In genomic region chr2:38375711-38376345, GRCh38 we compare ENCODE assay signal across 8 cellular contexts. TPM values are rescaled to one million over a fixed set of nuclear protein-coding genes. Genes with fewer than 3 reads are reported as not detected.
A peak's percentile ranks its signal among the peaks of the same experiment; 100 is the strongest.
DNase-seq lines count a peak whose midpoint lies in the region; ATAC-seq and TF ChIP-seq lines count a peak whose summit lies in the region.

No MANE protein-coding gene starts in this region.

- H3K27me3 ChIP-seq in BLaER1 = no peaks in the 10 kb centered on the region
- no peaks in the 10 kb centered on the region for H3K27me3 ChIP-seq in HCT116 (ENCODE audit: insufficient read depth, low read length)

- RAD21 ChIA-PET in HCT116 (lab: Charles Lee; ENCODE audit: low non-redundant PET in 1 of 2, low total read pairs in 2 of 2, uncharacterized antibody in 2 of 2, unreplicated experiment in 2 of 2) = interaction anchor here (1.0 to 1.5 kb wide), 2 partner anchors 18 to 90 kb away, joined by 3 read pairs; no protein-coding TSS in a partner anchor

- intact Hi-C loops in HCT116 (cut with micrococcal nuclease) = no loop called here
- intact Hi-C loops in activated T-helper 1 cell treated with anti-CD3 and anti-CD28 coated beads, Interleukin-12 subunit alpha, Interleukin-12 subunit beta, Interleukin-2, Interleukin-4 antibody, amounts not matched to agents 30 ng/mL and 10 ng/mL and 1 ng/mL, durations not matched to agents 14 hours and 24 hours and 36 hours (cut with micrococcal nuclease) = loop anchor here (2.0 to 10.0 kb wide), 6 partner anchors 19 to 1141 kb away; partner anchors contain the start of genes CEBPZ, CYP1B1, DHX57 and MORN2
- intact Hi-C loops in left cardiac atrium (cut with DNase I) = no loop called here

- H3K36me3 ChIP-seq in BLaER1 (peaks cover 4% of the 10 kb centered on the region; the same call in 1 of the 2 replicates), HCT116 (ENCODE audit: control insufficient read depth in 1 of 2, insufficient read depth in 2 of 2, low read length in 2 of 2) (no peaks in the 10 kb centered on the region)

- H3K27me3 Mint-ChIP-seq in activated T-helper 1 cell treated with anti-CD3 and anti-CD28 coated beads, Interleukin-12 subunit alpha, Interleukin-12 subunit beta, Interleukin-2, Interleukin-4 antibody, amounts not matched to agents 30 ng/mL and 10 ng/mL and 1 ng/mL, durations not matched to agents 14 hours and 24 hours and 36 hours (ENCODE audit: insufficient read depth) = peaks cover 10% of the 10 kb centered on the region

- no peaks in the 10 kb centered on the region for H3K9me3 Mint-ChIP-seq in activated T-helper 1 cell treated with anti-CD3 and anti-CD28 coated beads, Interleukin-12 subunit alpha, Interleukin-12 subunit beta, Interleukin-2, Interleukin-4 antibody, amounts not matched to agents 30 ng/mL and 10 ng/mL and 1 ng/mL, durations not matched to agents 14 hours and 24 hours and 36 hours

- no TSS peak for BruUV-seq in HCT116 (replicated peaks; lab: Mats Ljungman, UMichigan)

- peaks cover 58% of the 10 kb centered on the region for H3K79me2 ChIP-seq in HCT116 (ENCODE audit: insufficient read depth, low read length)

- peak overlapping the region; percentile 85 for H3K4me2 ChIP-seq in BLaER1
- H3K4me2 ChIP-seq in HCT116 (ENCODE audit: low read length) = peak overlapping the region; percentile 97

- no peaks in the 10 kb centered on the region for H3K9me2 ChIP-seq in HCT116 (ENCODE audit: insufficient read depth)

- CTCF ChIA-PET in HCT116 (lab: Charles Lee) = interaction anchor here (0.9 to 1.6 kb wide), 6 partner anchors 9 to 132 kb away, joined by 4 to 7 read pairs (median 4); no protein-coding TSS in a partner anchor

- H3K27ac ChIP-seq in BLaER1 (peak overlapping the region; percentile 98), HCT116 (ENCODE audit: low read depth, low read length) (peak overlapping the region; percentile 94)

- TF ChIP-seq CTCF in HCT116 (IDR thresholded peaks at IDR 0.05 in 2 of 3, conservative IDR thresholded peaks at IDR 0.05 in 1 of 3; ENCODE audit: borderline replicate concordance in 1 of 3, insufficient read depth in 1 of 3, low read depth in 2 of 3, low read length in 2 of 3) = no peak

- H3K4me3 ChIP-seq in BLaER1 (peak overlapping the region; percentile 94), HCT116 (replicated peaks in 1 of 2; ENCODE audit: low read depth in 1 of 2, low read length in 2 of 2) (peak overlapping the region; percentile 85 to 91), skeletal muscle cell (ENCODE audit: low read depth, low read length) (peak overlapping the region; percentile 96)

- H3K27ac Mint-ChIP-seq in activated T-helper 1 cell treated with anti-CD3 and anti-CD28 coated beads, Interleukin-12 subunit alpha, Interleukin-12 subunit beta, Interleukin-2, Interleukin-4 antibody, amounts not matched to agents 30 ng/mL and 10 ng/mL and 1 ng/mL, durations not matched to agents 14 hours and 24 hours and 36 hours = peak overlapping the region; percentile 91

- H3K4me1 Mint-ChIP-seq in activated T-helper 1 cell treated with anti-CD3 and anti-CD28 coated beads, Interleukin-12 subunit alpha, Interleukin-12 subunit beta, Interleukin-2, Interleukin-4 antibody, amounts not matched to agents 30 ng/mL and 10 ng/mL and 1 ng/mL, durations not matched to agents 14 hours and 24 hours and 36 hours (ENCODE audit: low read depth) = peaks cover 52% of the 10 kb centered on the region

- peak overlapping the region; percentile 95 for H3K4me3 Mint-ChIP-seq in activated T-helper 1 cell treated with anti-CD3 and anti-CD28 coated beads, Interleukin-12 subunit alpha, Interleukin-12 subunit beta, Interleukin-2, Interleukin-4 antibody, amounts not matched to agents 30 ng/mL and 10 ng/mL and 1 ng/mL, durations not matched to agents 14 hours and 24 hours and 36 hours

- H3K9me3 ChIP-seq in BLaER1 (no peaks in the 10 kb centered on the region; the same call in 1 of the 2 replicates), HCT116 (ENCODE audit: control insufficient read depth in 1 of 2, insufficient read depth in 1 of 2, low read depth in 1 of 2, low read length in 2 of 2) (no peaks in the 10 kb centered on the region)

- ATAC-seq in HCT116 = peak; percentile 51; the same call in 1 of the 2 replicates
- peak in 1 of 2 donors; percentile 34 for ATAC-seq in left cardiac atrium
- ATAC-seq in GM19395 (IDR thresholded peaks at IDR 0.05; ENCODE audit: unreplicated experiment) = no peak

- H3K4me1 ChIP-seq in BLaER1 (peaks cover 50% of the 10 kb centered on the region), HCT116 (ENCODE audit: control insufficient read depth in 1 of 2, insufficient read depth in 2 of 2, low read length in 2 of 2) (peaks cover 16 to 25% of the 10 kb centered on the region in 2 experiments)

- H2AFZ ChIP-seq in HCT116 (ENCODE audit: low read depth, low read length, poor library complexity, severe bottlenecking) = no peak overlapping the region

- POLR2A ChIA-PET in HCT116 (lab: Charles Lee) = interaction anchor here (0.8 to 1.2 kb wide), 4 partner anchors 14 to 376 kb away, joined by 3 read pairs; partner anchors contain the start of gene SRSF7

- H3K9ac ChIP-seq in BLaER1 = peak overlapping the region; percentile 98
- peak overlapping the region; percentile 95 for H3K9ac ChIP-seq in HCT116 (ENCODE audit: low read length)

- TF ChIP-seq POLR2A in HCT116 (IDR thresholded peaks at IDR 0.05; ENCODE audit: borderline replicate concordance, extremely low read depth, insufficient read depth, insufficient read length) = no peak

- peak; percentile 31; the same call in 1 of the 2 replicates for TF ChIP-seq RAD21 in HCT116 (IDR thresholded peaks at IDR 0.05; ENCODE audit: low read depth)

- no peak for DNase-seq in HCT116 (ENCODE audit: low read depth, low spot score)
- DNase-seq in activated T-helper 1 cell treated with anti-CD3 and anti-CD28 coated beads, Interleukin-12 subunit alpha, Interleukin-12 subunit beta, Interleukin-2, Interleukin-4 antibody, amounts not matched to agents 30 ng/mL and 10 ng/mL and 1 ng/mL, durations not matched to agents 14 hours and 24 hours and 36 hours (ENCODE audit: low spot score) = no peak
- DNase-seq in left cardiac atrium = peak; percentile 60
- no peak for DNase-seq in skeletal muscle cell (ENCODE audit: low read depth)
- DNase-seq in NCI-H1694 (lab: John Stamatoyannopoulos, UW) = no peak
- DNase-seq in effector CD4-positive, alpha-beta T cell = no peak

- peaks cover 61% of the 10 kb centered on the region for H4K20me1 ChIP-seq in BLaER1
- peaks cover 32% of the 10 kb centered on the region; the same call in 1 of the 2 replicates for H4K20me1 ChIP-seq in HCT116 (ENCODE audit: insufficient read depth)

- peaks cover 11% of the 10 kb centered on the region for H3K36me3 Mint-ChIP-seq in activated T-helper 1 cell treated with anti-CD3 and anti-CD28 coated beads, Interleukin-12 subunit alpha, Interleukin-12 subunit beta, Interleukin-2, Interleukin-4 antibody, amounts not matched to agents 30 ng/mL and 10 ng/mL and 1 ng/mL, durations not matched to agents 14 hours and 24 hours and 36 hours (ENCODE audit: low read depth)

TF ChIP-seq in HCT116, 20 proteins besides CTCF, POLR2A, EP300 and RAD21 (continues in another document):
- TF ChIP-seq SRF (IDR thresholded peaks at IDR 0.05; ENCODE audit: low read depth) = no peak
- no peak for TF ChIP-seq ZFX (IDR thresholded peaks at IDR 0.05)
- no peak for TF ChIP-seq YY1 (IDR thresholded peaks at IDR 0.05; ENCODE audit: extremely low read depth, insufficient replicate concordance, low read depth, low read length)
- TF ChIP-seq REST (IDR thresholded peaks at IDR 0.05; ENCODE audit: low read depth) = no peak
- TF ChIP-seq MAX (IDR thresholded peaks at IDR 0.05) = no peak
- TF ChIP-seq CBX3 (IDR thresholded peaks at IDR 0.05; ENCODE audit: low read depth) = no peak
- TF ChIP-seq SIN3A (IDR thresholded peaks at IDR 0.05; ENCODE audit: low read depth) = no peak
- no peak for TF ChIP-seq POLR2AphosphoS5 (IDR thresholded peaks at IDR 0.05; ENCODE audit: low read depth, low read length)
- no peak for TF ChIP-seq EGR1 (IDR thresholded peaks at IDR 0.05; ENCODE audit: low read depth)
- TF ChIP-seq JUND (IDR thresholded peaks at IDR 0.05) = no peak
- no peak for TF ChIP-seq TCF7L2 (IDR thresholded peaks at IDR 0.05; ENCODE audit: borderline replicate concordance, extremely low read depth, insufficient read depth, insufficient read length)
- no peak for TF ChIP-seq ZNF274 (IDR thresholded peaks at IDR 0.05; ENCODE audit: low read depth, low read length)
- TF ChIP-seq SP1 (IDR thresholded peaks at IDR 0.05; ENCODE audit: low read depth) = no peak

RNA-seq across cellular contexts. Expression of gene ATL2, which starts 1.2 kb away (rescaled TPM):
- 80.7 TPM for total RNA-seq in HCT116 (2021; ENCODE audit: unreplicated experiment)
- 44.3 and 49.1 TPM in 2 replicates for polyA plus RNA-seq in HCT116 (2012)
- total RNA-seq in activated T-helper 1 cell treated with anti-CD3 and anti-CD28 coated beads, Interleukin-12 subunit alpha, Interleukin-12 subunit beta, Interleukin-2, Interleukin-4 antibody, amounts not matched to agents 30 ng/mL and 10 ng/mL and 1 ng/mL, durations not matched to agents 14 hours and 24 hours and 36 hours = 62.1 and 72.5 TPM in 2 replicates
- 10 to 100 TPM; 34.8 to 55.7 TPM for total RNA-seq in left cardiac atrium
